ENCODE assay signal across 19 cellular contexts in the genomic region with DNA sequence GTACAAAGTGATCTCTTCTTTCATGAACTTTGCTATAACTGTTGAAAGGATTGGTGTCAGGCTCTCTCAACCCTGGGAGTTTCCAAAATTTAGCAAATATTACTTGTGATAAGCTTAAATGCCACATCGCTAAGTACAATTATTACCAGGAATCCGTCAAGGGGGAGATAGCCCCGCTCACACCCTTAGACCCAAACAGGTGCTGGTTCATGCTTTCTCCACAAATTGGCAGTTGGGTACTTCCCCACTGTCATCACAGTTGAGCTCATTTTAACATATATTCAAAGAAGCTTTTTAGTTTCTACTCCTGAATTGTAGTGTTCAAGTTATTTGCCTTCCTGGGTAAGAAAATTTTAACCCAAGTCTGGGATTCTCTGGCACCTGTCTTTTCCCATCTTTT.
"Had no signal": no experiment of that assay in that cellular context is flagged by ENCODE, and none has a peak within 500 bp of the region (broad histone marks: within the 10 kb centered on the region; RNA-seq: fewer than 3 reads in every experiment).

No MANE protein-coding gene starts in this region.

- H3K27me3 ChIP-seq: right atrium auricular region, tibial nerve, upper lobe of right lung, uterus had no signal

- H3K36me3 Mint-ChIP-seq: naive B cell had no signal

- H3K27ac Mint-ChIP-seq: dendritic cell treated with granulocyte-macrophage colony-stimulating factor and Interleukin-4, amounts not matched to agents 40 ng/mL and 50 ng/mL, for 4 days; nephron progenitor cell had no signal

- DNase-seq: effector memory CD4-positive, alpha-beta T cell; hypothalamus; left ventricle myocardium superior; lower lobe of right lung; naive B cell; nephron progenitor cell; nucleus accumbens; stimulated activated CD4-positive, alpha-beta T cell treated with anti-CD3 and anti-CD28 coated beads, Interleukin-2, amount 100 ng/mL, for 24 hours; stimulated activated CD4-positive, alpha-beta T cell treated with anti-CD3 and anti-CD28 coated beads, Interleukin-4, amount 100 ng/mL, for 24 hours; stimulated activated naive CD4-positive, alpha-beta T cell treated with Interleukin-2 at 50 U/mL for 16 hours; upper lobe of right lung; uterus had no signal

- H3K27me3 Mint-ChIP-seq: dendritic cell treated with granulocyte-macrophage colony-stimulating factor and Interleukin-4, amounts not matched to agents 40 ng/mL and 50 ng/mL, for 4 days; naive B cell had no signal

- H3K4me3 Mint-ChIP-seq: dendritic cell treated with granulocyte-macrophage colony-stimulating factor and Interleukin-4, amounts not matched to agents 40 ng/mL and 50 ng/mL, for 4 days; naive B cell; nephron progenitor cell; stimulated activated effector memory CD8-positive, alpha-beta T cell treated with anti-CD3 and anti-CD28 coated beads, Interleukin-12 subunit alpha, Interleukin-12 subunit beta, amount 100 ng/mL, for 72 hours had no signal

- H3K4me1 ChIP-seq: lower lobe of right lung, prostate gland, right atrium auricular region, tibial nerve, upper lobe of right lung, uterus had no signal

- H3K4me1 Mint-ChIP-seq: naive B cell, nephron progenitor cell had no signal

- ATAC-seq: left ventricle myocardium superior, lower lobe of right lung, sciatic nerve, upper lobe of right lung had no signal

- H3K4me3 ChIP-seq: lower lobe of right lung, prostate gland, right atrium auricular region, thoracic aorta, tibial nerve, upper lobe of right lung, uterus had no signal

- H3K27ac ChIP-seq: lower lobe of right lung, prostate gland, right atrium auricular region, thoracic aorta, tibial nerve, upper lobe of right lung, uterus had no signal

- H3K9me3 ChIP-seq: lower lobe of right lung, prostate gland, right atrium auricular region, thoracic aorta, tibial nerve, upper lobe of right lung, uterus had no signal

- H3K9me3 Mint-ChIP-seq: dendritic cell treated with granulocyte-macrophage colony-stimulating factor and Interleukin-4, amounts not matched to agents 40 ng/mL and 50 ng/mL, for 4 days had no signal

- H3K36me3 ChIP-seq: prostate gland, right atrium auricular region, thoracic aorta, tibial nerve, uterus had no signal
